In the genomic region with DNA sequence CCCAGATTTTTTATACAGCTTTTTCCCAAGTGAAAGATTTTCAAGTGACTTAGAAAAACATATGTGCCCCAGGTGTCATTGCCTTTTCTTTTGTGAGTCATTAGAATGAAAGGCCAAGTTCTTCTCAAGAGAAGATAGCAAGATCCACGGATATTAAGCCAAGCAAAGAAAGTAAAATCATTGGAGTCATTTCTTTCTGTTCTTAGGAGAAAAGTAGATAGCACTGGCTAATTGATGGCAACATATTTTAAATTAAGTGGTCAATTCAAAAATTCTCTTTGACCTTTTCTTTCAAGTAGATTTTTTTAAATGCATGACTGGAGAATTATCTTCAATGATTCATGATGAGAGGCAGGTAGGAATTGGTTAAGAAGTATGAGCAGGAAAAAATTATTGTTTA, we compare ENCODE assay signal across 1 cellular context.
TF ChIP-seq lines count a peak whose summit lies in the region.

No MANE protein-coding gene starts in this region.

TF ChIP-seq in GM23338, 12 proteins besides CTCF, POLR2A, EP300 and RAD21 (continued from another document):
- TF ChIP-seq, protein P1, sequence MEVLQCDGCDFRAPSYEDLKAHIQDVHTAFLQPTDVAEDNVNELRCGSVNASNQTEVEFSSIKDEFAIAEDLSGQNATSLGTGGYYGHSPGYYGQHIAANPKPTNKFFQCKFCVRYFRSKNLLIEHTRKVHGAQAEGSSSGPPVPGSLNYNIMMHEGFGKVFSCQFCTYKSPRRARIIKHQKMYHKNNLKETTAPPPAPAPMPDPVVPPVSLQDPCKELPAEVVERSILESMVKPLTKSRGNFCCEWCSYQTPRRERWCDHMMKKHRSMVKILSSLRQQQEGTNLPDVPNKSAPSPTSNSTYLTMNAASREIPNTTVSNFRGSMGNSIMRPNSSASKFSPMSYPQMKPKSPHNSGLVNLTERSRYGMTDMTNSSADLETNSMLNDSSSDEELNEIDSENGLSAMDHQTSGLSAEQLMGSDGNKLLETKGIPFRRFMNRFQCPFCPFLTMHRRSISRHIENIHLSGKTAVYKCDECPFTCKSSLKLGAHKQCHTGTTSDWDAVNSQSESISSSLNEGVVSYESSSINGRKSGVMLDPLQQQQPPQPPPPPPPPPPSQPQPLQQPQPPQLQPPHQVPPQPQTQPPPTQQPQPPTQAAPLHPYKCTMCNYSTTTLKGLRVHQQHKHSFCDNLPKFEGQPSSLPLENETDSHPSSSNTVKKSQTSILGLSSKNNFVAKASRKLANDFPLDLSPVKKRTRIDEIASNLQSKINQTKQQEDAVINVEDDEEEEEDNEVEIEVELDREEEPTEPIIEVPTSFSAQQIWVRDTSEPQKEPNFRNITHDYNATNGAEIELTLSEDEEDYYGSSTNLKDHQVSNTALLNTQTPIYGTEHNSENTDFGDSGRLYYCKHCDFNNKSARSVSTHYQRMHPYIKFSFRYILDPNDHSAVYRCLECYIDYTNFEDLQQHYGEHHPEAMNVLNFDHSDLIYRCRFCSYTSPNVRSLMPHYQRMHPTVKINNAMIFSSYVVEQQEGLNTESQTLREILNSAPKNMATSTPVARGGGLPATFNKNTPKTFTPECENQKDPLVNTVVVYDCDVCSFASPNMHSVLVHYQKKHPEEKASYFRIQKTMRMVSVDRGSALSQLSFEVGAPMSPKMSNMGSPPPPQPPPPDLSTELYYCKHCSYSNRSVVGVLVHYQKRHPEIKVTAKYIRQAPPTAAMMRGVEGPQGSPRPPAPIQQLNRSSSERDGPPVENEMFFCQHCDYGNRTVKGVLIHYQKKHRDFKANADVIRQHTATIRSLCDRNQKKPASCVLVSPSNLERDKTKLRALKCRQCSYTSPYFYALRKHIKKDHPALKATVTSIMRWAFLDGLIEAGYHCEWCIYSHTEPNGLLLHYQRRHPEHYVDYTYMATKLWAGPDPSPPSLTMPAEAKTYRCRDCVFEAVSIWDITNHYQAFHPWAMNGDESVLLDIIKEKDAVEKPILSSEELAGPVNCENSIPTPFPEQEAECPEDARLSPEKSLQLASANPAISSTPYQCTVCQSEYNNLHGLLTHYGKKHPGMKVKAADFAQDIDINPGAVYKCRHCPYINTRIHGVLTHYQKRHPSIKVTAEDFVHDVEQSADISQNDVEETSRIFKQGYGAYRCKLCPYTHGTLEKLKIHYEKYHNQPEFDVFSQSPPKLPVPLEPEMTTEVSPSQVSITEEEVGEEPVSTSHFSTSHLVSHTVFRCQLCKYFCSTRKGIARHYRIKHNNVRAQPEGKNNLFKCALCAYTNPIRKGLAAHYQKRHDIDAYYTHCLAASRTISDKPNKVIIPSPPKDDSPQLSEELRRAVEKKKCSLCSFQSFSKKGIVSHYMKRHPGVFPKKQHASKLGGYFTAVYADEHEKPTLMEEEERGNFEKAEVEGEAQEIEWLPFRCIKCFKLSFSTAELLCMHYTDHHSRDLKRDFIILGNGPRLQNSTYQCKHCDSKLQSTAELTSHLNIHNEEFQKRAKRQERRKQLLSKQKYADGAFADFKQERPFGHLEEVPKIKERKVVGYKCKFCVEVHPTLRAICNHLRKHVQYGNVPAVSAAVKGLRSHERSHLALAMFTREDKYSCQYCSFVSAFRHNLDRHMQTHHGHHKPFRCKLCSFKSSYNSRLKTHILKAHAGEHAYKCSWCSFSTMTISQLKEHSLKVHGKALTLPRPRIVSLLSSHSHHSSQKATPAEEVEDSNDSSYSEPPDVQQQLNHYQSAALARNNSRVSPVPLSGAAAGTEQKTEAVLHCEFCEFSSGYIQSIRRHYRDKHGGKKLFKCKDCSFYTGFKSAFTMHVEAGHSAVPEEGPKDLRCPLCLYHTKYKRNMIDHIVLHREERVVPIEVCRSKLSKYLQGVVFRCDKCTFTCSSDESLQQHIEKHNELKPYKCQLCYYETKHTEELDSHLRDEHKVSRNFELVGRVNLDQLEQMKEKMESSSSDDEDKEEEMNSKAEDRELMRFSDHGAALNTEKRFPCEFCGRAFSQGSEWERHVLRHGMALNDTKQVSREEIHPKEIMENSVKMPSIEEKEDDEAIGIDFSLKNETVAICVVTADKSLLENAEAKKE (CRISPR knock-in tag; IDR thresholded peaks at IDR 0.05) = no peak
- no peak for TF ChIP-seq EZH2 (IDR thresholded peaks at IDR 0.05; ENCODE audit: low read depth, unreplicated experiment)
